ENCODE assay signal across 1 cellular context in genomic region chr20:17612287-17612974, GRCh38.
TF ChIP-seq lines count a peak whose summit lies in the region.

No MANE protein-coding gene starts in this region.

TF ChIP-seq in HepG2, 621 proteins besides CTCF, POLR2A, EP300 and RAD21 (continued from another document):
- TF ChIP-seq ZBTB21 (CRISPR knock-in tag; IDR thresholded peaks at IDR 0.05) = 0 out of 2 replicates have a peak, but pooled peaks have one; percentile 11
- TF ChIP-seq ZFYVE20 (CRISPR knock-in tag; IDR thresholded peaks at IDR 0.05; ENCODE audit: borderline replicate concordance, low read depth) = 0 out of 2 replicates have a peak, but pooled peaks have one; percentile 69
- TF ChIP-seq JUNB (CRISPR knock-in tag; IDR thresholded peaks at IDR 0.05; ENCODE audit: borderline replicate concordance) = no peak
- no peak for TF ChIP-seq ZHX2 (IDR thresholded peaks at IDR 0.05; ENCODE audit: low read depth)
- TF ChIP-seq ZHX2 (CRISPR knock-in tag; IDR thresholded peaks at IDR 0.05; ENCODE audit: borderline replicate concordance) = 0 out of 2 replicates have a peak, but pooled peaks have one; percentile 26
- TF ChIP-seq HNRNPL (IDR thresholded peaks at IDR 0.05; ENCODE audit: low read depth, low read length) = 0 out of 2 replicates have a peak, but pooled peaks have one; percentile 13
- peak; percentile 48; the same call in 1 of the 2 replicates for TF ChIP-seq YEATS4 (CRISPR knock-in tag; IDR thresholded peaks at IDR 0.05; ENCODE audit: borderline replicate concordance)
- TF ChIP-seq ATM (IDR thresholded peaks at IDR 0.05; ENCODE audit: borderline replicate concordance) = no peak
- TF ChIP-seq SALL2 (CRISPR knock-in tag; IDR thresholded peaks at IDR 0.05) = peak; percentile 73
- TF ChIP-seq ZIK1 (CRISPR knock-in tag; IDR thresholded peaks at IDR 0.05; ENCODE audit: borderline replicate concordance, low read depth) = no peak
- 0 out of 2 replicates have a peak, but pooled peaks have one; percentile 7 for TF ChIP-seq HOXA3 (CRISPR knock-in tag; IDR thresholded peaks at IDR 0.05)
- TF ChIP-seq FOXA3 (CRISPR knock-in tag; IDR thresholded peaks at IDR 0.05) = no peak
TF ChIP-seq in HepG2: peak in this region for 105.
